ENCODE assay signal across 1 cellular context in genomic region chr16:68005786-68006286, GRCh38.
TF ChIP-seq lines count a peak whose summit lies in the region.

No MANE protein-coding gene starts in this region.

TF ChIP-seq in SK-N-SH, 30 proteins besides CTCF, POLR2A, EP300 and RAD21 (continued from another document):
- TF ChIP-seq TCF12 (IDR thresholded peaks at IDR 0.05) (no peak), USF1 (IDR thresholded peaks at IDR 0.05; ENCODE audit: borderline replicate concordance, low read depth) (no peak), MXI1 (IDR thresholded peaks at IDR 0.05; ENCODE audit: low read depth, low read length) (no peak), POLR2AphosphoS5 (IDR thresholded peaks at IDR 0.05; ENCODE audit: low read depth, low read length) (no peak), RCOR1 (IDR thresholded peaks at IDR 0.05; ENCODE audit: low read length) (no peak), TEAD4 (IDR thresholded peaks at IDR 0.05; ENCODE audit: borderline replicate concordance, insufficient read depth) (no peak), IRF3 (IDR thresholded peaks at IDR 0.05; ENCODE audit: low read depth, low read length) (no peak)
